22 cellular contexts compared by ENCODE assay signal in genomic region chr2:212328129-212328528, GRCh38.
"Had no signal": no experiment of that assay in that cellular context is flagged by ENCODE, and none has a peak within 500 bp of the region (broad histone marks: within the 10 kb centered on the region; RNA-seq: fewer than 3 reads in every experiment).

No MANE protein-coding gene starts in this region.

- H3K9me3 ChIP-seq: heart left ventricle, neutrophil, transverse colon had no signal

- H3K4me1 ChIP-seq: heart left ventricle, parathyroid adenoma had no signal

- H3K36me3 ChIP-seq: heart left ventricle, neutrophil, transverse colon had no signal

- H3K9ac ChIP-seq: parathyroid adenoma had no signal

- H2AFZ ChIP-seq: parathyroid adenoma had no signal

- H3K79me2 ChIP-seq: parathyroid adenoma had no signal

- H3K27me3 ChIP-seq: heart left ventricle, neutrophil, transverse colon had no signal

- DNase-seq: activated CD4-positive, alpha-beta T cell treated with anti-CD3 and anti-CD28 coated beads, Interleukin-2, amount 10 ng/mL, durations not matched to agents 24 days and 14 days; activated CD4-positive, CD25-positive, alpha-beta regulatory T cell; activated CD8-positive, alpha-beta memory T cell treated with anti-CD3 and anti-CD28 coated beads, Interleukin-2, amount 50 U/mL, for 4 hours; activated CD8-positive, alpha-beta T cell treated with anti-CD3 and anti-CD28 coated beads, Interleukin-2, amount 10 ng/mL, durations not matched to agents 7 days and 5 days; activated gamma-delta T cell treated with Interleukin-2 at 50 U/mL for 16 hours; activated T-cell treated with anti-CD3 and anti-CD28 coated beads, Interleukin-2, amount 50 U/mL, for 48 hours; amygdala; central memory CD4-positive, alpha-beta T cell; foreskin melanocyte; heart left ventricle; left cardiac atrium; naive B cell; retina; stimulated activated CD4-positive, alpha-beta T cell treated with anti-CD3 and anti-CD28 coated beads, Interleukin-15, amount 100 ng/mL, for 24 hours; stimulated activated CD4-positive, alpha-beta T cell treated with anti-CD3 and anti-CD28 coated beads, Interleukin-4, amount 100 ng/mL, for 4 hours; stimulated activated CD8-positive, alpha-beta memory T cell treated with anti-CD3 and anti-CD28 coated beads, Interleukin-4, amount 100 ng/mL, for 48 hours; stimulated activated naive CD4-positive, alpha-beta T cell treated with Interleukin-2 at 50 U/mL for 16 hours; substantia nigra; transverse colon had no signal

- H3K4me3 ChIP-seq: coronary artery, heart left ventricle, transverse colon had no signal

- H3K27ac ChIP-seq: coronary artery, heart left ventricle, neutrophil, parathyroid adenoma, transverse colon had no signal
